In genomic region chr17:59754547-59754946, GRCh38 we compare ENCODE assay signal across 8 cellular contexts. TPM values are rescaled to one million over a fixed set of nuclear protein-coding genes. Genes with fewer than 3 reads are reported as not detected.
DNase-seq lines count a peak whose midpoint lies in the region; ATAC-seq and TF ChIP-seq lines count a peak whose summit lies in the region.

No MANE protein-coding gene starts in this region.

- peak overlapping the region in 10 of 11 experiments; percentile 13 to 88 (median 56); a peak in 17 of 22 replicates for H3K4me2 ChIP-seq in BLaER1 treated with 17β-estradiol and CSF1 and Interleukin-3, amounts not matched to agents 10 nM and 100 nM

- peak overlapping the region in 9 of 11 experiments; percentile 9 to 76 (median 36); a peak in 11 of 22 replicates for H3K9ac ChIP-seq in BLaER1 treated with 17β-estradiol and CSF1 and Interleukin-3, amounts not matched to agents 10 nM and 100 nM

- H4K20me1 ChIP-seq in BLaER1 treated with 17β-estradiol and CSF1 and Interleukin-3, amounts not matched to agents 10 nM and 100 nM = no peaks in the 10 kb centered on the region

- peak overlapping the region in 8 of 11 experiments; percentile 17 to 79 (median 59); a peak in 16 of 22 replicates for H3K27ac ChIP-seq in BLaER1 treated with 17β-estradiol and CSF1 and Interleukin-3, amounts not matched to agents 10 nM and 100 nM
- H3K27ac ChIP-seq in right atrium auricular region = no peak overlapping the region

- H3K4me3 ChIP-seq in BLaER1 treated with 17β-estradiol and CSF1 and Interleukin-3, amounts not matched to agents 10 nM and 100 nM = peak overlapping the region in 2 of 10 experiments; percentile 11 to 34; a peak in 2 of 20 replicates
- H3K4me3 ChIP-seq in mucosa of descending colon (no peak overlapping the region), right atrium auricular region (no peak overlapping the region)

- ATAC-seq in mucosa of descending colon (peak; percentile 64), GM21529 (IDR thresholded peaks at IDR 0.05; ENCODE audit: unreplicated experiment) (no peak)

- TF ChIP-seq CTCF in mucosa of descending colon (IDR thresholded peaks at IDR 0.05) (no peak), right atrium auricular region (IDR thresholded peaks at IDR 0.05) (no peak)

- intact Hi-C loops in mucosa of descending colon (cut with DNase I, micrococcal nuclease) = no loop called here

- H3K4me1 ChIP-seq in BLaER1 treated with 17β-estradiol and CSF1 and Interleukin-3, amounts not matched to agents 10 nM and 100 nM = peaks cover 8 to 65% (median 16%) of the 10 kb centered on the region in 10 experiments; a peak in 18 of 20 replicates
- H3K4me1 ChIP-seq in mucosa of descending colon (ENCODE audit: low read depth) (peaks cover 11% of the 10 kb centered on the region), right atrium auricular region (no peaks in the 10 kb centered on the region)

- no peaks in the 10 kb centered on the region for H3K27me3 ChIP-seq in BLaER1 treated with 17β-estradiol and CSF1 and Interleukin-3, amounts not matched to agents 10 nM and 100 nM
- H3K27me3 ChIP-seq in right atrium auricular region = no peaks in the 10 kb centered on the region

- peaks cover 16 to 57% (median 40%) of the 10 kb centered on the region in 11 experiments for H3K36me3 ChIP-seq in BLaER1 treated with 17β-estradiol and CSF1 and Interleukin-3, amounts not matched to agents 10 nM and 100 nM
- H3K36me3 ChIP-seq in mucosa of descending colon (ENCODE audit: low read depth) (no peaks in the 10 kb centered on the region), right atrium auricular region (no peaks in the 10 kb centered on the region)

- peaks cover 8 to 16% (median 13%) of the 10 kb centered on the region in 11 experiments for H3K9me3 ChIP-seq in BLaER1 treated with 17β-estradiol and CSF1 and Interleukin-3, amounts not matched to agents 10 nM and 100 nM (replicated peaks in 1 of 11)
- H3K9me3 ChIP-seq in mucosa of descending colon = peaks cover 4% of the 10 kb centered on the region
- peaks cover 0 to 6% of the 10 kb centered on the region in 2 donors for H3K9me3 ChIP-seq in right atrium auricular region

- DNase-seq in LHCN-M2 (ENCODE audit: low read depth) (peak; percentile 97), amniotic stem cell (lab: John Stamatoyannopoulos, UW) (peak; percentile 74), mucosa of descending colon (no peak), right atrium auricular region (ENCODE audit: low spot score) (no peak), NCI-H1105 treated with DMSO at 0.1 percent for 48 hours (lab: John Stamatoyannopoulos, UW) (no peak)
- DNase-seq in effector CD4-positive, alpha-beta T cell = no peak

RNA-seq across cellular contexts. Expression of gene VMP1, which starts 47.1 kb away (rescaled TPM):
- total RNA-seq in LHCN-M2 (2014; rRNA removed) = 193 and 225 TPM in 2 replicates
- polyA plus RNA-seq in LHCN-M2 (2012) = 61.7 TPM
- total RNA-seq in mucosa of descending colon = 100 to 1,000 TPM; 257 to 361 (median 266) TPM
- total RNA-seq in right atrium auricular region = 10 to 100 TPM; 48.0 to 63.4 TPM

RNA-seq across cellular contexts. Expression of gene PTRH2, which starts 47.3 kb away (rescaled TPM):
- total RNA-seq in LHCN-M2 (2014; rRNA removed) (29.9 and 34.3 TPM in 2 replicates), mucosa of descending colon (10 to 100 TPM; 17.0 to 20.4 (median 20.2) TPM), right atrium auricular region (10 to 100 TPM; 13.8 to 14.1 TPM)
- polyA plus RNA-seq in LHCN-M2 (2012) = 38.1 TPM

Comparison
In these comparisons a context has a peak if more than half of its experiments do, and no peak if none do; other contexts are left out.
1. H3K27ac ChIP-seq: peak in BLaER1 treated with 17β-estradiol and CSF1 and Interleukin-3, amounts not matched to agents 10 nM and 100 nM (8 of 11); none in right atrium auricular region (0 of 2).
2. DNase-seq: peak in LHCN-M2 (single experiment) and amniotic stem cell (single experiment); none in mucosa of descending colon (0 of 3), effector CD4-positive, alpha-beta T cell (single experiment), right atrium auricular region (single experiment) and NCI-H1105 treated with DMSO at 0.1 percent for 48 hours (single experiment).